Comparison of ENCODE assay signal across 13 cellular contexts in genomic region chr1:171506525-171507304, GRCh38. TPM values are rescaled to one million over a fixed set of nuclear protein-coding genes. Genes with fewer than 3 reads are reported as not detected.
DNase-seq lines count a peak whose midpoint lies in the region; ATAC-seq, FAIRE-seq and TF ChIP-seq lines count a peak whose summit lies in the region.
"Had no signal": no experiment of that assay in that cellular context is flagged by ENCODE, and none has a peak within 500 bp of the region (broad histone marks: within the 10 kb centered on the region; RNA-seq: fewer than 3 reads in every experiment).

No MANE protein-coding gene starts in this region.

- no peak for DNase-seq in CD4-positive, alpha-beta T cell
- DNase-seq in H9: no peak
- DNase-seq in GM12878 (ENCODE audit: low read depth, low spot score): no peak
- peak; percentile 58 for DNase-seq in left kidney (ENCODE audit: low read depth, low spot score)
- no peak for DNase-seq in upper lobe of right lung
- no peak for DNase-seq in adrenal gland
- no peak for DNase-seq in SK-N-DZ (ENCODE audit: low spot score)
- DNase-seq in ureter (ENCODE audit: low spot score): no peak
- DNase-seq: amygdala, left colon, NCI-H1930, WERI-Rb-1 had no signal

- no peak overlapping the region for H3K4me2 ChIP-seq in H9 (ENCODE audit: insufficient read depth, insufficient read length, low read length)
- 0 out of 2 replicates have a peak overlapping the region, but pooled peaks have one; percentile 15 for H3K4me2 ChIP-seq in GM12878 (ENCODE audit: control insufficient read depth, insufficient read depth)

- H3K56ac ChIP-seq in H9 (ENCODE audit: insufficient read length, low read depth, low read length): no peak overlapping the region

- no peak for FAIRE-seq in GM12878 (lab: Jason Lieb, UNC)

- H3K18ac ChIP-seq in H9 (ENCODE audit: insufficient read length, low read depth, low read length): no peak overlapping the region

- H2BK15ac ChIP-seq in H9 (ENCODE audit: low read depth, low read length): no peak overlapping the region

- H3K9me3 ChIP-seq in CD4-positive, alpha-beta T cell (ENCODE audit: control insufficient read depth, low read length): no peaks in the 10 kb centered on the region
- H3K9me3 ChIP-seq in H9 (ENCODE audit: control insufficient read depth, low read depth, low read length): no peaks in the 10 kb centered on the region
- H3K9me3 ChIP-seq in GM12878 (replicated peaks; ENCODE audit: control insufficient read depth, insufficient read depth, low read length): no peaks in the 10 kb centered on the region; the same call in 1 of the 3 replicates
- no peaks in the 10 kb centered on the region for H3K9me3 ChIP-seq in upper lobe of right lung
- no peaks in the 10 kb centered on the region for H3K9me3 ChIP-seq in adrenal gland (replicated peaks in 1 of 3)

- no peaks in the 10 kb centered on the region for H3K9me3 Mint-ChIP-seq in CD4-positive, alpha-beta T cell
- H3K9me3 Mint-ChIP-seq in H9: no peaks in the 10 kb centered on the region

- H3K4ac ChIP-seq in H9 (ENCODE audit: low read depth, low read length): no peak overlapping the region

- ATAC-seq in CD4-positive, alpha-beta T cell (ENCODE audit: poor library complexity): no peak
- ATAC-seq in GM12878 (peak; percentile 29; the same call in 2 of the 3 replicates), upper lobe of right lung (no peak)
- ATAC-seq: left colon, Panc1 had no signal

- in situ Hi-C loops in GM12878 (cut with MboI): no loop called here

- no peak overlapping the region for H2BK12ac ChIP-seq in H9 (ENCODE audit: insufficient read length, low read depth, low read length)

- H4K20me1 ChIP-seq in H9 (ENCODE audit: control insufficient read depth, insufficient read depth, insufficient read length) (no peaks in the 10 kb centered on the region), GM12878 (ENCODE audit: control insufficient read depth, insufficient read depth) (peaks cover 21% of the 10 kb centered on the region)

- no peak overlapping the region for H2BK120ac ChIP-seq in H9 (ENCODE audit: low read depth, low read length, poor library complexity, severe bottlenecking)

- BruUV-seq in GM12878 (replicated peaks; lab: Mats Ljungman, UMichigan): TSS peak; percentile 30

- peak overlapping the region; percentile 63 for H3K4me3 Mint-ChIP-seq in CD4-positive, alpha-beta T cell
- H3K4me3 Mint-ChIP-seq in H9: no peak overlapping the region; a peak in 3 of 5 replicates

- no peak overlapping the region for H3T11ph ChIP-seq in H9 (ENCODE audit: low read length)

- no peak overlapping the region for H3K27ac ChIP-seq in CD4-positive, alpha-beta T cell (ENCODE audit: low read depth, low read length)
- H3K27ac ChIP-seq in H9 (ENCODE audit: insufficient read length, low read depth, low read length): no peak overlapping the region
- H3K27ac ChIP-seq in GM12878 (ENCODE audit: control insufficient read depth, insufficient read depth): no peak overlapping the region
- H3K27ac ChIP-seq in upper lobe of right lung: no peak overlapping the region
- H3K27ac ChIP-seq in adrenal gland: no peak overlapping the region
- H3K27ac ChIP-seq: WERI-Rb-1 had no signal

- no peak overlapping the region for H2BK5ac ChIP-seq in H9 (ENCODE audit: insufficient read length, low read length)

- TF ChIP-seq CTCF in CD4-positive, alpha-beta T cell (IDR thresholded peaks at IDR 0.05): no peak
- TF ChIP-seq CTCF in H9 (conservative IDR thresholded peaks at IDR 0.05): no peak
- TF ChIP-seq CTCF in GM12878 (IDR thresholded peaks at IDR 0.05 in 2 of 3, conservative IDR thresholded peaks at IDR 0.05 in 1 of 3; ENCODE audit: control insufficient read depth in 2 of 3, extremely low read depth in 1 of 3, insufficient read depth in 1 of 3, low read depth in 3 of 3, low read length in 3 of 3): no peak
- no peak for TF ChIP-seq CTCF in upper lobe of right lung (IDR thresholded peaks at IDR 0.05)
- no peak for TF ChIP-seq CTCF in adrenal gland (IDR thresholded peaks at IDR 0.05)

- no peak overlapping the region for H2BK20ac ChIP-seq in H9 (ENCODE audit: low read depth, low read length, poor library complexity, severe bottlenecking)

- TF ChIP-seq RAD21 in GM12878 (IDR thresholded peaks at IDR 0.05; ENCODE audit: insufficient read depth, low read depth, low read length): no peak

- no peak for TF ChIP-seq EP300 in GM12878 (IDR thresholded peaks at IDR 0.05; ENCODE audit: borderline replicate concordance in 1 of 2, control insufficient read depth in 1 of 2, low read depth in 2 of 2, low read length in 2 of 2)

- H2AK5ac ChIP-seq in H9 (ENCODE audit: insufficient read length, low read length): no peak overlapping the region

- H3K36me3 ChIP-seq in GM12878 (ENCODE audit: control insufficient read depth in 2 of 2, insufficient read depth in 2 of 2, low read length in 1 of 2) (peaks cover 1 to 4% of the 10 kb centered on the region in 2 experiments; a peak in 3 of 4 replicates), upper lobe of right lung (no peaks in the 10 kb centered on the region), adrenal gland (replicated peaks in 1 of 2) (no peaks in the 10 kb centered on the region)

- CTCF ChIA-PET in CD4-positive, alpha-beta T cell (lab: Charles Lee): interaction anchor here (3.5 kb wide), 1 partner anchor 21 kb away, joined by 25 read pairs; the partner anchor contains the start of gene PRRC2C
- CTCF ChIA-PET in GM12878 (lab: Yijun Ruan, JAX): interaction anchor here (0.6 to 2.1 kb wide), 6 partner anchors 8 to 226 kb away, joined by 3 to 8 read pairs (median 4); partner anchors contain the start of gene PRRC2C

- no peak overlapping the region for H4K5ac ChIP-seq in H9 (ENCODE audit: insufficient read length, low read depth, low read length)

- no peaks in the 10 kb centered on the region for H3K27me3 Mint-ChIP-seq in CD4-positive, alpha-beta T cell
- no peaks in the 10 kb centered on the region; the same call in 1 of the 2 replicates for H3K27me3 Mint-ChIP-seq in H9 (ENCODE audit: low read depth)

- SMC1A ChIA-PET in GM12878 (lab: Charles Lee; ENCODE audit: uncharacterized antibody, unreplicated experiment): interaction anchor here (0.6 to 3.1 kb wide), 8 partner anchors 9 to 484 kb away, joined by 3 to 9 read pairs (median 3); no protein-coding TSS in a partner anchor

- H3K79me2 ChIP-seq in H9 (ENCODE audit: insufficient read depth, low read length) (peaks cover 75% of the 10 kb centered on the region; the same call in 1 of the 2 replicates), GM12878 (ENCODE audit: control insufficient read depth, insufficient read depth, low read length) (peaks cover 97% of the 10 kb centered on the region)

- intact Hi-C loops in CD4-positive, alpha-beta T cell (cut with DNase I, micrococcal nuclease): no loop called here
- intact Hi-C loops in GM12878 (cut with micrococcal nuclease; ENCODE audit: unreplicated experiment) (no loop called here), upper lobe of right lung (cut with DNase I) (no loop called here), adrenal gland (cut with DNase I) (no loop called here)

- no CpG with 5 or more reads among the region's 1 CpG for WGBS in H9 (ENCODE audit: extremely low coverage, insufficient read length, low lambda C conversion rate)
- 0% methylated on average over 1 of the region's 1 CpG for WGBS in GM12878 (ENCODE audit: insufficient coverage, insufficient replicate concordance, low lambda C conversion rate, missing lambda C conversion rate)
- WGBS in adrenal gland, 4 donors: 9 to 57% (median 39%) methylated on average over 1 of the region's 1 CpG

- H3K9ac ChIP-seq in H9 (ENCODE audit: extremely low read depth, insufficient read length, low read length): no peak overlapping the region
- no peak overlapping the region for H3K9ac ChIP-seq in GM12878 (ENCODE audit: control insufficient read depth, insufficient read depth, low read length)

- peaks cover 95% of the 10 kb centered on the region for H3K4me1 Mint-ChIP-seq in CD4-positive, alpha-beta T cell (ENCODE audit: low read depth)
- peaks cover 54 to 64% of the 10 kb centered on the region in 2 experiments for H3K4me1 Mint-ChIP-seq in H9

- RAD21 ChIA-PET in GM12878 (lab: Charles Lee; ENCODE audit: unreplicated experiment): interaction anchor here (0.9 to 1.4 kb wide), 2 partner anchors 9 to 13 kb away, joined by 4 to 5 read pairs; no protein-coding TSS in a partner anchor

- H3K23me2 ChIP-seq in H9 (ENCODE audit: insufficient read length, low read depth, low read length, poor library complexity, severe bottlenecking): no peaks in the 10 kb centered on the region

- POLR2A ChIA-PET in CD4-positive, alpha-beta T cell (lab: Charles Lee): interaction anchor here (1.9 kb wide), 1 partner anchor 22 kb away, joined by 11 read pairs; the partner anchor contains the start of gene PRRC2C
- POLR2A ChIA-PET in GM12878 (lab: Charles Lee): interaction anchor here (0.6 to 1.0 kb wide), 5 partner anchors 13 to 831 kb away, joined by 3 to 8 read pairs (median 4); partner anchors contain the start of gene PRRC2C

- TF ChIP-seq POLR2A in GM12878 (IDR thresholded peaks at IDR 0.05; ENCODE audit: low read depth, low read length) (no peak), adrenal gland (IDR thresholded peaks at IDR 0.05) (no peak)

- H4K91ac ChIP-seq in H9 (ENCODE audit: insufficient read length, low read depth, low read length): no peak overlapping the region

- H3K27me3 ChIP-seq in CD4-positive, alpha-beta T cell (ENCODE audit: control insufficient read depth, insufficient read depth, low read length): no peaks in the 10 kb centered on the region
- H3K27me3 ChIP-seq in H9 (ENCODE audit: insufficient read depth, low read length) (no peaks in the 10 kb centered on the region), GM12878 (replicated peaks in 1 of 2; ENCODE audit: control insufficient read depth in 2 of 2, insufficient read depth in 2 of 2, low read length in 1 of 2) (no peaks in the 10 kb centered on the region), upper lobe of right lung (no peaks in the 10 kb centered on the region), adrenal gland (no peaks in the 10 kb centered on the region)

- H2AFZ ChIP-seq in H9 (ENCODE audit: low read length) (no peak overlapping the region), GM12878 (ENCODE audit: control insufficient read depth, low read depth, low read length) (no peak overlapping the region)

- peak overlapping the region; percentile 8 for H3K27ac Mint-ChIP-seq in CD4-positive, alpha-beta T cell
- H3K27ac Mint-ChIP-seq in H9: peak overlapping the region in 2 of 3 experiments; percentile 16 to 19; a peak in 2 of 7 replicates

- H3K4me1 ChIP-seq in H9 (ENCODE audit: insufficient read depth, low read length) (peaks cover 8% of the 10 kb centered on the region; the same call in 1 of the 2 replicates), GM12878 (ENCODE audit: control insufficient read depth, insufficient read depth, low read length) (peaks cover 28% of the 10 kb centered on the region), upper lobe of right lung (peaks cover 27% of the 10 kb centered on the region), adrenal gland (replicated peaks in 1 of 2) (peaks cover 8 to 44% of the 10 kb centered on the region in 2 donors)

- H3K14ac ChIP-seq in H9 (ENCODE audit: insufficient read depth, low read length): no peak overlapping the region

- H4K8ac ChIP-seq in H9 (replicated peaks; ENCODE audit: insufficient read length, low read depth, low read length): no peak overlapping the region

- no peak overlapping the region for H3K23ac ChIP-seq in H9 (ENCODE audit: insufficient read length, low read depth, low read length)

- H3K4me3 ChIP-seq in GM12878 (no peak overlapping the region), upper lobe of right lung (no peak overlapping the region), adrenal gland (no peak overlapping the region)

- H3K36me3 Mint-ChIP-seq in CD4-positive, alpha-beta T cell (ENCODE audit: low read depth): peaks cover 29% of the 10 kb centered on the region
- peaks cover 0 to 6% (median under 1%) of the 10 kb centered on the region in 3 experiments; a peak in 2 of 7 replicates for H3K36me3 Mint-ChIP-seq in H9 (ENCODE audit: insufficient read depth in 1 of 3, low read depth in 3 of 3)

- H3K79me1 ChIP-seq in H9 (ENCODE audit: insufficient read depth, low read depth, low read length, poor library complexity, severe bottlenecking): no peaks in the 10 kb centered on the region

RNA-seq across cellular contexts. Expression of gene PRRC2C, which starts 21.4 kb away (rescaled TPM):
- total RNA-seq in CD4-positive, alpha-beta T cell: 100 to 1,000 TPM; 357 to 387 TPM
- total RNA-seq in H9 (2021): 256 and 267 TPM in 2 replicates
- 179 and 193 TPM in 2 replicates for total RNA-seq in GM12878 (2013; cell fraction: nucleolus; rRNA removed)
- total RNA-seq in GM12878 (2014; rRNA removed): 72.6 and 72.9 TPM in 2 replicates
- 73.3 and 81.9 TPM in 2 replicates for total RNA-seq in GM12878 (2014; rRNA removed; fragmentation: Illumina TruSeq; extraction: Trizol)
- 180 and 182 TPM in 2 replicates for total RNA-seq in GM12878 (2021)
- 71.5 TPM for polyA plus RNA-seq in GM12878 (2011; ENCODE audit: low read depth)
- 88.9 and 95.8 TPM in 2 replicates for polyA plus RNA-seq in GM12878 (2011; rRNA removed)
- polyA plus RNA-seq in GM12878 (2011; cell fraction: cytosol; rRNA removed): 99.8 and 140 TPM in 2 replicates
- polyA plus RNA-seq in GM12878 (2011; cell fraction: nucleus; rRNA removed): 70.7 and 80.7 TPM in 2 replicates
- 74.9 and 86.2 TPM in 2 replicates for polyA plus RNA-seq in GM12878 (2012)
- 152 and 182 TPM in 2 replicates for polyA plus RNA-seq in GM12878 (2014; fragmentation: Illumina TruSeq; extraction: Trizol)
- 10 to 100 TPM; 53.4 to 74.2 TPM for polyA plus RNA-seq in GM12878 (2014; fragmentation: Nextera tagmentation; extraction: Ambion mirVana)
- polyA plus RNA-seq in GM12878 (2014; rRNA removed): 80.2 and 87.9 TPM in 2 replicates
- 100 to 1,000 TPM; 122 to 128 TPM for polyA plus RNA-seq in GM12878 (2016; fragmentation: Nextera tagmentation; extraction: Ambion mirVana)
- 110 and 111 TPM in 2 replicates for polyA minus RNA-seq in GM12878 (2011; rRNA and poly(A)+ RNA removed)
- 61.1 and 93.8 TPM in 2 replicates for polyA minus RNA-seq in GM12878 (2011; cell fraction: cytosol; rRNA and poly(A)+ RNA removed)
- 38.9 and 64.9 TPM in 2 replicates for polyA minus RNA-seq in GM12878 (2011; cell fraction: nucleus; rRNA and poly(A)+ RNA removed)
- total RNA-seq in upper lobe of right lung: 155 TPM
- total RNA-seq in adrenal gland: 100 to 1,000 TPM in 2 of 8 donors, 10 to 100 TPM in 6; 47.8 to 103 (median 78.2) TPM
- polyA plus RNA-seq in adrenal gland: 10 to 100 TPM; 44.4 to 64.4 (median 46.5) TPM
- 51.9 and 54.0 TPM in 2 replicates for polyA plus RNA-seq in SK-N-DZ (2014; cell fraction: cytosol; rRNA removed)
- polyA plus RNA-seq in SK-N-DZ (2014; cell fraction: nucleus; rRNA removed): 32.4 and 59.3 TPM in 2 replicates
- 254 TPM for total RNA-seq in ureter
